ENCODE assay signal across 7 cellular contexts in genomic region chr1:174023438-174023837, GRCh38. TPM values are rescaled to one million over a fixed set of nuclear protein-coding genes. Genes with fewer than 3 reads are reported as not detected.
DNase-seq lines count a peak whose midpoint lies in the region; ATAC-seq and TF ChIP-seq lines count a peak whose summit lies in the region.

No MANE protein-coding gene starts in this region.

- H3K9ac ChIP-seq in GM23248: peak overlapping the region; percentile 93

- H3K9me3 ChIP-seq in GM23248 (ENCODE audit: low read depth) (no peaks in the 10 kb centered on the region), body of pancreas (no peaks in the 10 kb centered on the region), tibial artery (no peaks in the 10 kb centered on the region)

- H3F3A ChIP-seq in GM23248 (ENCODE audit: insufficient read depth): peaks cover 11% of the 10 kb centered on the region; the same call in 1 of the 2 replicates

- TF ChIP-seq POLR2A in body of pancreas (IDR thresholded peaks at IDR 0.05): peak in 2 of 3 donors; percentile 39 to 57

- H4K20me1 ChIP-seq in GM23248 (ENCODE audit: insufficient read depth): peaks cover 15% of the 10 kb centered on the region

- no peak overlapping the region for H3K4me3 ChIP-seq in GM23248
- no peak overlapping the region for H3K4me3 ChIP-seq in body of pancreas
- H3K4me3 ChIP-seq in kidney epithelial cell (ENCODE audit: low read depth, low read length): no peak overlapping the region
- no peak overlapping the region for H3K4me3 ChIP-seq in tibial artery

- ATAC-seq in body of pancreas: peak; percentile 60
- ATAC-seq in HG03571 (IDR thresholded peaks at IDR 0.05; ENCODE audit: unreplicated experiment): no peak

- H3K27ac ChIP-seq in GM23248: no peak overlapping the region
- H3K27ac ChIP-seq in body of pancreas: peak overlapping the region; percentile 84 to 91 (median 88)
- H3K27ac ChIP-seq in tibial artery: peak overlapping the region; percentile 87 to 91

- peak overlapping the region; percentile 91 for H2AFZ ChIP-seq in GM23248

- peak; percentile 33 for DNase-seq in GM23248
- DNase-seq in NCI-H524 treated with DMSO at 0.1 percent for 48 hours (lab: John Stamatoyannopoulos, UW): peak; percentile 15
- peak; percentile 46 to 82 (median 68) for DNase-seq in body of pancreas
- peak; percentile 68 for DNase-seq in kidney epithelial cell (ENCODE audit: low read depth)
- DNase-seq in tibial artery: no peak
- DNase-seq in activated CD4-positive, alpha-beta T cell treated with anti-CD3 and anti-CD28 coated beads, Interleukin-2, amount 50 U/mL, for 4 hours: no peak

- TF ChIP-seq CTCF in body of pancreas (IDR thresholded peaks at IDR 0.05) (no peak), kidney epithelial cell (IDR thresholded peaks at IDR 0.05; ENCODE audit: insufficient read depth, low read length, poor library complexity, severe bottlenecking) (no peak), tibial artery (IDR thresholded peaks at IDR 0.05) (no peak)

- no peaks in the 10 kb centered on the region; the same call in 1 of the 2 replicates for H3K36me3 ChIP-seq in GM23248 (ENCODE audit: low read depth)
- no peaks in the 10 kb centered on the region for H3K36me3 ChIP-seq in body of pancreas (replicated peaks in 1 of 2; ENCODE audit: insufficient read depth in 1 of 2, low read depth in 2 of 2)
- no peaks in the 10 kb centered on the region for H3K36me3 ChIP-seq in kidney epithelial cell (ENCODE audit: control insufficient read depth, insufficient read depth, low read length)
- no peaks in the 10 kb centered on the region for H3K36me3 ChIP-seq in tibial artery

- H3K79me2 ChIP-seq in GM23248 (ENCODE audit: insufficient read depth): peaks cover 37% of the 10 kb centered on the region

- no peak overlapping the region for H3K4me2 ChIP-seq in GM23248 (ENCODE audit: unreplicated experiment)

- no peaks in the 10 kb centered on the region for H3K27me3 ChIP-seq in GM23248 (replicated peaks; ENCODE audit: insufficient read depth)
- H3K27me3 ChIP-seq in body of pancreas: no peaks in the 10 kb centered on the region
- H3K27me3 ChIP-seq in kidney epithelial cell (ENCODE audit: control insufficient read depth, insufficient read depth, low read length): no peaks in the 10 kb centered on the region
- no peaks in the 10 kb centered on the region for H3K27me3 ChIP-seq in tibial artery

- WGBS in GM23248 (ENCODE audit: low coverage in 1 of 2, low lambda C conversion rate in 2 of 2, missing lambda C conversion rate in 2 of 2), 2 experiments: 81% methylated on average over 3 of the region's 3 CpGs
- 10 to 12% methylated on average over 3 of the region's 3 CpGs for WGBS in body of pancreas, 2 donors

- peaks cover 22% of the 10 kb centered on the region for H3K4me1 ChIP-seq in GM23248 (ENCODE audit: insufficient read depth)
- peaks cover 36% of the 10 kb centered on the region for H3K4me1 ChIP-seq in body of pancreas
- H3K4me1 ChIP-seq in tibial artery: peaks cover 0 to 35% (median 15%) of the 10 kb centered on the region in 4 donors

- intact Hi-C loops in body of pancreas (cut with DNase I) (no loop called here), tibial artery (cut with DNase I; ENCODE audit: low total_unique reads) (loop anchor here (5.0 to 10.0 kb wide), 3 partner anchors 134 to 549 kb away; partner anchors contain the start of genes GAS5, PRDX6, RABGAP1L and ZBTB37)

- in situ Hi-C loops in GM23248 (cut with MboI): no loop called here

- no peaks in the 10 kb centered on the region for H3K9me2 ChIP-seq in GM23248 (ENCODE audit: insufficient read depth)

RNA-seq across cellular contexts. Expression of gene RC3H1, which starts 1.3 kb away (rescaled TPM):
- total RNA-seq in GM23248 (2014; rRNA removed; shearing (Covaris generic)): 18.9 and 22.4 TPM in 2 replicates
- 5.9 and 6.0 TPM in 2 replicates for polyA plus RNA-seq in GM23248 (2016; fragmentation: Nextera tagmentation; extraction: Ambion mirVana)
- total RNA-seq in body of pancreas: 10 to 100 TPM; 14.5 to 17.1 TPM
- total RNA-seq in kidney epithelial cell: 25.1 and 31.8 TPM in 2 replicates

Comparison
In these comparisons a context has a peak if more than half of its experiments do, and no peak if none do; other contexts are left out.
1. DNase-seq: peak in GM23248 (single experiment), NCI-H524 treated with DMSO at 0.1 percent for 48 hours (single experiment), body of pancreas (4 of 4) and kidney epithelial cell (single experiment); none in tibial artery (0 of 2) and activated CD4-positive, alpha-beta T cell treated with anti-CD3 and anti-CD28 coated beads, Interleukin-2, amount 50 U/mL, for 4 hours (0 of 2).